Comparison of ENCODE assay signal across 18 cellular contexts in the genomic region with DNA sequence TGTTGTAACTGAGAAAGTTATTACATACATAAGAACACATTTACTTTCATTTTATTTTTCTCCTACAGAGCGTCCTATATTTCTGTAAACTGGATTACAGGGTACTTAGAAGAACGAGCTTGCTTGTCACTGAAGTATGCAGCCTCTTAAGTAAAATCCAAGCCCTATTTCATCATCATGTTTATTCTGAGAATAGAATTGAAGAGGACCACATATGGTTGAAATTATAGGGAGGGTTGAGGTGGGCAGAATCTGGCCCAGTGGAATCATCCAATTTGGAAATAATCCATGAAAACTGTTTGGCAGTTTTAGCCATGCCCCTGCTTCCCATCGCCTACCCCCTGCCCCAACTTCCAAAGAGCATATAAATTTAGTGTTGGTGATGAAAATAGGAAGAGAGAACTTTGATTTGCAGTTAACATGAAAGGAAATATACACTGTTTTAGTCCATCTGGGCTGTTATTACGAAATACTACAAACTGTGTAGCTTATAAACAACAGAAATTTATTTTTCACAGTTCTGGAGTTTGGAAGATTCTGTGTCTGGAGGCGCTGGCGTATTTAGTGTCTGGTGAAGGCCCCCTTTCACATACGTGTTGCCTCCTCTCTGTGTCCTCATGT.
A peak's percentile ranks its signal among the peaks of the same experiment; 100 is the strongest.
DNase-seq lines count a peak whose midpoint lies in the region; TF ChIP-seq lines count a peak whose summit lies in the region.
"Had no signal": no experiment of that assay in that cellular context is flagged by ENCODE, and none has a peak within 500 bp of the region (broad histone marks: within the 10 kb centered on the region; RNA-seq: fewer than 3 reads in every experiment).

No MANE protein-coding gene starts in this region.

- no TSS peak for BruUV-seq in Caco-2 (replicated peaks; lab: Mats Ljungman, UMichigan)

- H3K27me3 Mint-ChIP-seq in HFFc6 (ENCODE audit: insufficient read depth) (no peaks in the 10 kb centered on the region; the same call in 1 of the 2 replicates), brain (peaks cover 2% of the 10 kb centered on the region), Caco-2 (ENCODE audit: insufficient read depth, unreplicated experiment) (no peaks in the 10 kb centered on the region)
- H3K27me3 Mint-ChIP-seq: activated naive CD8-positive, alpha-beta T cell treated with anti-CD3 and anti-CD28 coated beads for 36 hours; dendritic cell treated with granulocyte-macrophage colony-stimulating factor and Interleukin-4, amounts not matched to agents 40 ng/mL and 50 ng/mL, for 4 days had no signal

- CTCF ChIA-PET in AG04450 (lab: Charles Lee): interaction anchor here (0.6 kb wide), 1 partner anchor 172 kb away, joined by 3 read pairs; no protein-coding TSS in a partner anchor
- CTCF ChIA-PET in Caco-2 (lab: Charles Lee): no interaction called here

- DNase-seq in AG04450 (ENCODE audit: low read depth, low spot score): peak; percentile 60
- peak; percentile 19 for DNase-seq in HFFc6
- DNase-seq in DMS79 treated with DMSO at 0.1 percent for 48 hours (lab: John Stamatoyannopoulos, UW): no peak
- DNase-seq in epidermal melanocyte (ENCODE audit: insufficient read length, low spot score): no peak
- no peak for DNase-seq in Caco-2
- DNase-seq in hypothalamus (lab: John Stamatoyannopoulos, UW): no peak
- DNase-seq: activated naive CD8-positive, alpha-beta T cell treated with anti-CD3 and anti-CD28 coated beads for 36 hours; C1 segment of cervical spinal cord; left colon; NCI-H1694 treated with DMSO at 0.1 percent for 48 hours; NCI-H774; upper lobe of left lung; WERI-Rb-1 had no signal

- intact Hi-C loops in Caco-2 (cut with micrococcal nuclease; ENCODE audit: unreplicated experiment): no loop called here

- H3K27ac ChIP-seq in AG04450 (ENCODE audit: low read depth, low read length) (peak overlapping the region; percentile 72), muscle layer of duodenum (ENCODE audit: low read length) (peak overlapping the region; percentile 27)
- H3K27ac ChIP-seq: KMS-11, SJSA1, WERI-Rb-1 had no signal

- H3K36me3 ChIP-seq in muscle layer of duodenum (ENCODE audit: control insufficient read depth in 1 of 2, insufficient read depth in 2 of 2, low read length in 2 of 2) (no peaks in the 10 kb centered on the region), Caco-2 (ENCODE audit: control insufficient read depth, insufficient read depth, low read length) (no peaks in the 10 kb centered on the region)
- H3K36me3 ChIP-seq: SJSA1, upper lobe of left lung, WERI-Rb-1 had no signal

- TF ChIP-seq CTCF in AG04450 (IDR thresholded peaks at IDR 0.05; ENCODE audit: low read depth, low read length) (no peak), HFFc6 (IDR thresholded peaks at IDR 0.05) (no peak), brain (conservative IDR thresholded peaks at IDR 0.05) (no peak), Caco-2 (IDR thresholded peaks at IDR 0.05; ENCODE audit: insufficient read depth in 1 of 2, low read depth in 1 of 2, low read length in 1 of 2, severe bottlenecking in 1 of 2, unreplicated experiment in 1 of 2) (no peak)

- H3K36me3 Mint-ChIP-seq in HFFc6 (ENCODE audit: low read depth) (no peaks in the 10 kb centered on the region), brain (no peaks in the 10 kb centered on the region), Caco-2 (ENCODE audit: insufficient read depth, unreplicated experiment) (no peaks in the 10 kb centered on the region)
- H3K36me3 Mint-ChIP-seq: activated naive CD8-positive, alpha-beta T cell treated with anti-CD3 and anti-CD28 coated beads for 36 hours had no signal

- no peaks in the 10 kb centered on the region for H3K9me3 Mint-ChIP-seq in HFFc6
- H3K9me3 Mint-ChIP-seq in brain: no peaks in the 10 kb centered on the region
- no peaks in the 10 kb centered on the region for H3K9me3 Mint-ChIP-seq in Caco-2 (ENCODE audit: unreplicated experiment)
- H3K9me3 Mint-ChIP-seq: activated naive CD8-positive, alpha-beta T cell treated with anti-CD3 and anti-CD28 coated beads for 36 hours; dendritic cell treated with granulocyte-macrophage colony-stimulating factor and Interleukin-4, amounts not matched to agents 40 ng/mL and 50 ng/mL, for 4 days had no signal

- H3K27ac Mint-ChIP-seq in HFFc6 (peak overlapping the region; percentile 84), brain (peak overlapping the region in 3 of 5 experiments; percentile 50 to 86 (median 51)), Caco-2 (ENCODE audit: unreplicated experiment) (no peak overlapping the region)
- H3K27ac Mint-ChIP-seq: activated naive CD8-positive, alpha-beta T cell treated with anti-CD3 and anti-CD28 coated beads for 36 hours; dendritic cell treated with granulocyte-macrophage colony-stimulating factor and Interleukin-4, amounts not matched to agents 40 ng/mL and 50 ng/mL, for 4 days had no signal

- no peaks in the 10 kb centered on the region for H3K9me3 ChIP-seq in AG04450 (ENCODE audit: control insufficient read depth, insufficient read depth, low read length)
- H3K9me3 ChIP-seq in muscle layer of duodenum (ENCODE audit: control insufficient read depth in 1 of 2, low read length in 2 of 2): no peaks in the 10 kb centered on the region
- H3K9me3 ChIP-seq in Caco-2: no peaks in the 10 kb centered on the region
- H3K9me3 ChIP-seq: SJSA1, upper lobe of left lung had no signal

- peaks cover 17% of the 10 kb centered on the region for H3K4me1 Mint-ChIP-seq in HFFc6 (ENCODE audit: low read depth)
- H3K4me1 Mint-ChIP-seq in brain: peaks cover 33% of the 10 kb centered on the region
- H3K4me1 Mint-ChIP-seq in Caco-2 (ENCODE audit: low read depth, unreplicated experiment): no peaks in the 10 kb centered on the region
- H3K4me1 Mint-ChIP-seq: activated naive CD8-positive, alpha-beta T cell treated with anti-CD3 and anti-CD28 coated beads for 36 hours had no signal

- H3K4me1 ChIP-seq in muscle layer of duodenum (ENCODE audit: control insufficient read depth in 1 of 2, insufficient read depth in 2 of 2, low read length in 2 of 2) (peaks cover 4 to 10% of the 10 kb centered on the region in 2 donors), Caco-2 (no peaks in the 10 kb centered on the region)
- H3K4me1 ChIP-seq: SJSA1 had no signal

- H3K4me3 Mint-ChIP-seq in HFFc6 (peak overlapping the region; percentile 82), brain (peak overlapping the region in 3 of 5 experiments; percentile 37 to 60 (median 45)), Caco-2 (ENCODE audit: unreplicated experiment) (no peak overlapping the region)
- H3K4me3 Mint-ChIP-seq: activated naive CD8-positive, alpha-beta T cell treated with anti-CD3 and anti-CD28 coated beads for 36 hours; dendritic cell treated with granulocyte-macrophage colony-stimulating factor and Interleukin-4, amounts not matched to agents 40 ng/mL and 50 ng/mL, for 4 days had no signal

- no peak overlapping the region for H3K4me3 ChIP-seq in AG04450 (ENCODE audit: low read depth, low read length)
- H3K4me3 ChIP-seq in muscle layer of duodenum (ENCODE audit: low read depth in 1 of 2, low read length in 2 of 2): peak overlapping the region in 1 of 2 donors; percentile 31
- H3K4me3 ChIP-seq in Caco-2 (ENCODE audit: low read depth, low read length): no peak overlapping the region
- H3K4me3 ChIP-seq: SJSA1, upper lobe of left lung had no signal

- POLR2A ChIA-PET in AG04450 (lab: Yijun Ruan, JAX): no interaction called here
- POLR2A ChIA-PET in Caco-2 (lab: Charles Lee): no interaction called here

- no peaks in the 10 kb centered on the region for H3K27me3 ChIP-seq in AG04450 (ENCODE audit: control insufficient read depth, insufficient read depth, low read length)
- H3K27me3 ChIP-seq in muscle layer of duodenum (ENCODE audit: low read depth, low read length): no peaks in the 10 kb centered on the region
- no peaks in the 10 kb centered on the region for H3K27me3 ChIP-seq in Caco-2 (replicated peaks; ENCODE audit: control insufficient read depth, insufficient read depth, low read length)
- H3K27me3 ChIP-seq: SJSA1, upper lobe of left lung had no signal

Comparison
In these comparisons a context has a peak if more than half of its experiments do, and no peak if none do; other contexts are left out.
1. DNase-seq: peak in AG04450 (single experiment) and HFFc6 (single experiment); none in DMS79 treated with DMSO at 0.1 percent for 48 hours (single experiment), epidermal melanocyte (single experiment), Caco-2 (0 of 2) and hypothalamus (0 of 51).